In the genomic region with DNA sequence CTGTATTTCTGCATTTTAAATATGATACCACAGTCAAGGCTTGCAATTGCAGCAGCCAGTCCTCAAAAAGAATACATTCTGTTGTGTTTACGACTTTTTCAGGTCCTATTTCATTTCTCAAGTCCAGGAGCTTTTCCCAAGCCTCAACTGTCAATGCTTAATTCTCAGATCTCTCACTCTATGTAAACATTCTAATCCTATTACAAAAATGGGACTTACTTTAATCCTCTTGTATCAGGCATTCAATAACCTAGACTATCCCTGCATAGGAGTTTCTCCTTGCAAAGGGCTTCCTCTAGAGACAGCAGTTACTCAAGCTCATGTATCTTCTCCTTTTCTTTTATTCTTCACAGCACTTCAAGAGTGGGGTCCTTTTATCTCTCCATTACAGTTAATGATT, we compare ENCODE assay signal across 19 cellular contexts.
DNase-seq lines count a peak whose midpoint lies in the region; ATAC-seq, FAIRE-seq and TF ChIP-seq lines count a peak whose summit lies in the region.
"Had no signal": no experiment of that assay in that cellular context is flagged by ENCODE, and none has a peak within 500 bp of the region (broad histone marks: within the 10 kb centered on the region; RNA-seq: fewer than 3 reads in every experiment).

No MANE protein-coding gene starts in this region.

- 3 to 39% (median 28%) methylated on average over 1 of the region's 1 CpG for WGBS in stomach, 5 donors

- H3K9me2 ChIP-seq in PC-9 (ENCODE audit: insufficient read depth): no peaks in the 10 kb centered on the region

- peaks cover 5% of the 10 kb centered on the region for H3K9me3 Mint-ChIP-seq in activated CD8-positive, alpha-beta T cell treated with anti-CD3 and anti-CD28 coated beads, Interleukin-2, amount 10 ng/mL, durations not matched to agents 7 days and 5 days (ENCODE audit: insufficient read depth)
- H3K9me3 Mint-ChIP-seq in stimulated activated naive B cell treated with anti-CD40 and anti-IgM and Interleukin-4, amounts not matched to agents 10 μg/mL and 1 μg/mL and 100 μg/mL, for 72 hours: peaks cover 0 to 4% of the 10 kb centered on the region in 2 donors

- H3K27me3 Mint-ChIP-seq in activated CD8-positive, alpha-beta T cell treated with anti-CD3 and anti-CD28 coated beads, Interleukin-2, amount 10 ng/mL, durations not matched to agents 7 days and 5 days (ENCODE audit: low read depth): no peaks in the 10 kb centered on the region
- H3K27me3 Mint-ChIP-seq in stimulated activated naive B cell treated with anti-CD40 and anti-IgM and Interleukin-4, amounts not matched to agents 10 μg/mL and 1 μg/mL and 100 μg/mL, for 72 hours: no peaks in the 10 kb centered on the region
- H3K27me3 Mint-ChIP-seq: CD4-positive, alpha-beta memory T cell had no signal

- DNase-seq in D721Med (ENCODE audit: insufficient read length, low spot score): no peak
- peak; percentile 55 to 89 for DNase-seq in NCI-H524 (lab: John Stamatoyannopoulos, UW)
- no peak for DNase-seq in PC-9
- peak; percentile 6 for DNase-seq in retina
- DNase-seq in stomach: no peak
- DNase-seq in activated CD8-positive, alpha-beta T cell treated with anti-CD3 and anti-CD28 coated beads, Interleukin-2, amount 10 ng/mL, durations not matched to agents 7 days and 5 days: no peak
- DNase-seq in stimulated activated naive B cell treated with anti-CD40 and anti-IgM and Interleukin-4, amounts not matched to agents 10 μg/mL and 1 μg/mL and 100 μg/mL, for 72 hours: no peak
- no peak for DNase-seq in C1 segment of cervical spinal cord (lab: John Stamatoyannopoulos, UW)
- DNase-seq: ACHN; CD4-positive, alpha-beta memory T cell; DMS 273 treated with DMSO at 0.1 percent for 48 hours; GOT3; H7; HFFc6 had no signal

- H4K20me1 ChIP-seq in PC-9 (ENCODE audit: insufficient read depth): no peaks in the 10 kb centered on the region

- H3K4me1 Mint-ChIP-seq in activated CD8-positive, alpha-beta T cell treated with anti-CD3 and anti-CD28 coated beads, Interleukin-2, amount 10 ng/mL, durations not matched to agents 7 days and 5 days (ENCODE audit: low read depth): no peaks in the 10 kb centered on the region
- no peaks in the 10 kb centered on the region for H3K4me1 Mint-ChIP-seq in stimulated activated naive B cell treated with anti-CD40 and anti-IgM and Interleukin-4, amounts not matched to agents 10 μg/mL and 1 μg/mL and 100 μg/mL, for 72 hours
- H3K4me1 Mint-ChIP-seq: CD14-positive monocyte; CD4-positive, alpha-beta memory T cell had no signal

- H3F3A ChIP-seq in PC-9 (ENCODE audit: insufficient read depth, low read depth): no peaks in the 10 kb centered on the region

- peak; percentile 99 for FAIRE-seq in D721Med (lab: Jason Lieb, UNC)
- FAIRE-seq: G401.6, GM12891 had no signal

- H3K36me3 Mint-ChIP-seq in activated CD8-positive, alpha-beta T cell treated with anti-CD3 and anti-CD28 coated beads, Interleukin-2, amount 10 ng/mL, durations not matched to agents 7 days and 5 days (ENCODE audit: low read depth): no peaks in the 10 kb centered on the region
- no peaks in the 10 kb centered on the region for H3K36me3 Mint-ChIP-seq in stimulated activated naive B cell treated with anti-CD40 and anti-IgM and Interleukin-4, amounts not matched to agents 10 μg/mL and 1 μg/mL and 100 μg/mL, for 72 hours
- H3K36me3 Mint-ChIP-seq: CD14-positive monocyte; CD4-positive, alpha-beta memory T cell had no signal

- H3K36me3 ChIP-seq in PC-9 (ENCODE audit: low read depth) (no peaks in the 10 kb centered on the region), stomach (no peaks in the 10 kb centered on the region)

- H3K4me3 ChIP-seq in PC-9 (no peak overlapping the region), stomach (no peak overlapping the region)

- TF ChIP-seq CTCF in D721Med (IDR thresholded peaks at IDR 0.05; ENCODE audit: insufficient read depth, missing control alignments) (no peak), PC-9 (conservative IDR thresholded peaks at IDR 0.05) (no peak), stomach (IDR thresholded peaks at IDR 0.05) (no peak)

- no peak for TF ChIP-seq EP300 in stomach (IDR thresholded peaks at IDR 0.05)

- POLR2A ChIA-PET in PC-9 (lab: Charles Lee; ENCODE audit: unreplicated experiment): no interaction called here
- POLR2A ChIA-PET in activated CD8-positive, alpha-beta T cell treated with anti-CD3 and anti-CD28 coated beads, Interleukin-2, amount 10 ng/mL, durations not matched to agents 7 days and 5 days (lab: Charles Lee): no interaction called here

- H3K27me3 ChIP-seq in PC-9 (ENCODE audit: insufficient read depth, low read depth) (no peaks in the 10 kb centered on the region), stomach (no peaks in the 10 kb centered on the region)

- no peak overlapping the region for H3K4me3 Mint-ChIP-seq in activated CD8-positive, alpha-beta T cell treated with anti-CD3 and anti-CD28 coated beads, Interleukin-2, amount 10 ng/mL, durations not matched to agents 7 days and 5 days
- H3K4me3 Mint-ChIP-seq in stimulated activated naive B cell treated with anti-CD40 and anti-IgM and Interleukin-4, amounts not matched to agents 10 μg/mL and 1 μg/mL and 100 μg/mL, for 72 hours: no peak overlapping the region
- H3K4me3 Mint-ChIP-seq: CD14-positive monocyte; CD4-positive, alpha-beta memory T cell; HFFc6 had no signal

- no TSS peak for BruUV-seq in PC-9 (replicated peaks; lab: Mats Ljungman, UMichigan)

- intact Hi-C loops in PC-9 (cut with micrococcal nuclease; ENCODE audit: unreplicated experiment) (no loop called here), stomach (cut with DNase I; ENCODE audit: low total_unique reads) (no loop called here)

- no peak overlapping the region for H3K27ac ChIP-seq in PC-9
- no peak overlapping the region for H3K27ac ChIP-seq in stomach
- H3K27ac ChIP-seq: HL-60 had no signal

- no peaks in the 10 kb centered on the region for H3K9me3 ChIP-seq in PC-9 (ENCODE audit: insufficient read depth, low read depth)
- no peaks in the 10 kb centered on the region for H3K9me3 ChIP-seq in stomach

- 0 out of 2 replicates have a peak overlapping the region, but pooled peaks have one; percentile 12 for H2AFZ ChIP-seq in PC-9

- CTCF ChIA-PET in PC-9 (lab: Charles Lee): no interaction called here
- CTCF ChIA-PET in activated CD8-positive, alpha-beta T cell treated with anti-CD3 and anti-CD28 coated beads, Interleukin-2, amount 10 ng/mL, durations not matched to agents 7 days and 5 days (lab: Charles Lee): no interaction called here

- H3K27ac Mint-ChIP-seq in activated CD8-positive, alpha-beta T cell treated with anti-CD3 and anti-CD28 coated beads, Interleukin-2, amount 10 ng/mL, durations not matched to agents 7 days and 5 days: no peak overlapping the region
- H3K27ac Mint-ChIP-seq in stimulated activated naive B cell treated with anti-CD40 and anti-IgM and Interleukin-4, amounts not matched to agents 10 μg/mL and 1 μg/mL and 100 μg/mL, for 72 hours: no peak overlapping the region
- H3K27ac Mint-ChIP-seq: CD14-positive monocyte; CD4-positive, alpha-beta memory T cell; HFFc6 had no signal

- ATAC-seq in activated CD8-positive, alpha-beta T cell treated with anti-CD3 and anti-CD28 coated beads, Interleukin-2, amount 10 ng/mL, durations not matched to agents 7 days and 5 days: no peak
- no peak for ATAC-seq in stimulated activated naive B cell treated with anti-CD40 and anti-IgM and Interleukin-4, amounts not matched to agents 10 μg/mL and 1 μg/mL and 100 μg/mL, for 72 hours (replicated peaks)
- ATAC-seq: HCT116 had no signal

- no peaks in the 10 kb centered on the region for H3K4me1 ChIP-seq in PC-9 (replicated peaks; ENCODE audit: insufficient read depth)
- no peaks in the 10 kb centered on the region for H3K4me1 ChIP-seq in stomach

- no peaks in the 10 kb centered on the region for H3K79me2 ChIP-seq in PC-9 (ENCODE audit: low read depth)

- no peak for TF ChIP-seq POLR2A in stomach (IDR thresholded peaks at IDR 0.05)

- H3K4me2 ChIP-seq in PC-9: no peak overlapping the region

Comparison
In these comparisons a context has a peak if more than half of its experiments do, and no peak if none do; other contexts are left out.
1. DNase-seq: peak in NCI-H524 (2 of 2) and retina (single experiment); none in D721Med (single experiment), PC-9 (0 of 2), stomach (single experiment), activated CD8-positive, alpha-beta T cell treated with anti-CD3 and anti-CD28 coated beads, Interleukin-2, amount 10 ng/mL, durations not matched to agents 7 days and 5 days (single experiment), stimulated activated naive B cell treated with anti-CD40 and anti-IgM and Interleukin-4, amounts not matched to agents 10 μg/mL and 1 μg/mL and 100 μg/mL, for 72 hours (single experiment) and C1 segment of cervical spinal cord (0 of 14).